ENCODE assay signal across 17 cellular contexts in genomic region chrX:54049801-54050200, GRCh38. TPM values are rescaled to one million over a fixed set of nuclear protein-coding genes. Genes with fewer than 3 reads are reported as not detected.
DNase-seq lines count a peak whose midpoint lies in the region; ATAC-seq and TF ChIP-seq lines count a peak whose summit lies in the region.
"Had no signal": no experiment of that assay in that cellular context is flagged by ENCODE, and none has a peak within 500 bp of the region (broad histone marks: within the 10 kb centered on the region; RNA-seq: fewer than 3 reads in every experiment).

No MANE protein-coding gene starts in this region.

- peak overlapping the region; percentile 43 for H3K27ac ChIP-seq in C4-2B
- H3K27ac ChIP-seq: BLaER1 had no signal

- DNase-seq in GF-D8 (lab: John Stamatoyannopoulos, UW): peak; percentile 37
- peak; percentile 12 for DNase-seq in MV-4-11 (lab: John Stamatoyannopoulos, UW)
- peak; percentile 63 for DNase-seq in left lobe of liver (ENCODE audit: low spot score)
- DNase-seq in stimulated activated CD4-positive, alpha-beta T cell treated with anti-CD3 and anti-CD28 coated beads, Interleukin-12 subunit alpha, Interleukin-12 subunit beta, amount 100 ng/mL, for 4 hours: no peak
- DNase-seq in stimulated activated CD4-positive, alpha-beta T cell treated with anti-CD3 and anti-CD28 coated beads, Interleukin-2, amount 100 ng/mL, for 24 hours: no peak
- DNase-seq: CD8-positive, alpha-beta T cell; DMS153; MM.1S; NCI-H1694; NCI-H2081; NCI-H2171 treated with DMSO at 0.1 percent for 48 hours; NCI-H524 treated with DMSO at 0.1 percent for 48 hours; NCI-H82; SHP77 had no signal

- ATAC-seq in left lobe of liver: peak; percentile 83
- no peak for ATAC-seq in HG02610 (IDR thresholded peaks at IDR 0.05; ENCODE audit: unreplicated experiment)
- ATAC-seq: CD8-positive, alpha-beta T cell had no signal

- TF ChIP-seq CTCF in C4-2B (conservative IDR thresholded peaks at IDR 0.05): no peak

RNA-seq across cellular contexts. Expression of gene PHF8, which starts 5.5 kb away (rescaled TPM):
- 24.6 TPM for total RNA-seq in left lobe of liver

Comparison
In these comparisons a context has a peak if more than half of its experiments do, and no peak if none do; other contexts are left out.
1. DNase-seq: peak in GF-D8 (single experiment), MV-4-11 (single experiment) and left lobe of liver (single experiment); none in stimulated activated CD4-positive, alpha-beta T cell treated with anti-CD3 and anti-CD28 coated beads, Interleukin-12 subunit alpha, Interleukin-12 subunit beta, amount 100 ng/mL, for 4 hours (single experiment) and stimulated activated CD4-positive, alpha-beta T cell treated with anti-CD3 and anti-CD28 coated beads, Interleukin-2, amount 100 ng/mL, for 24 hours (0 of 2).